Comparison of ENCODE assay signal across 28 cellular contexts in the genomic region with DNA sequence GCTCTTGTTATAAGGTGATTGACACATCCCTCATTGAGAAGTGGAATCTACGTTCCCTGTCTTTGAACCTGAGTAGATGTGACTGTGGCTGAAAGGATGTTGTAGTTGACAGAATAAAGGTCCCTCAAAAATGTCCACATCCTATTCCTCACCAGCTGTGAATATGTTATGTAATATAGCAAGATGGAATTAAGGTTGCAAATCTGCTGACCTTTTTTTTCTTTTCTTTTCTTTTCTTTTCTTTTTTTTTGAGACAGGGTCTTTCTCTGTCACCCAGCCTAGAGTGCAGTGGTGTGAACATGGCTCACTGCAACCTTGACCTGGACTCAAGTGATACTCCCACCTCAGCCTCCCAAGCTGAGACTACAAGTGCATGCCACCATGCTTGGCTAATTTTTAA.
"Had no signal": no experiment of that assay in that cellular context is flagged by ENCODE, and none has a peak within 500 bp of the region (broad histone marks: within the 10 kb centered on the region; RNA-seq: fewer than 3 reads in every experiment).

No MANE protein-coding gene starts in this region.

- H3K27ac Mint-ChIP-seq: dendritic cell treated with granulocyte-macrophage colony-stimulating factor and Interleukin-4, amounts not matched to agents 40 ng/mL and 50 ng/mL, for 4 days; effector memory CD8-positive, alpha-beta T cell; endodermal cell; memory B cell; naive thymus-derived CD4-positive, alpha-beta T cell had no signal

- H3K4me3 ChIP-seq: colonic mucosa, esophagus squamous epithelium, gastrocnemius medialis, heart right ventricle, left lung, lower lobe of right lung had no signal

- DNase-seq: colonic mucosa; cortex of kidney; effector CD8-positive, alpha-beta T cell; effector memory CD8-positive, alpha-beta T cell; endodermal cell; erythroblast; esophagus squamous epithelium; foreskin fibroblast; foreskin melanocyte; gastrocnemius medialis; glutamatergic neuron; head of caudate nucleus; heart right ventricle; hippocampal formation; left cardiac atrium; left lung; left ventricle myocardium superior; lower lobe of right lung; mesendoderm; midbrain; naive thymus-derived CD4-positive, alpha-beta T cell had no signal

- H3K27me3 Mint-ChIP-seq: dendritic cell treated with granulocyte-macrophage colony-stimulating factor and Interleukin-4, amounts not matched to agents 40 ng/mL and 50 ng/mL, for 4 days; memory B cell had no signal

- H3K4me1 ChIP-seq: colonic mucosa, gastrocnemius medialis, lower lobe of right lung had no signal

- H3K9me3 ChIP-seq: colonic mucosa, esophagus squamous epithelium, gastrocnemius medialis, heart right ventricle, left lung, lower lobe of right lung had no signal

- H3K4me3 Mint-ChIP-seq: dendritic cell treated with granulocyte-macrophage colony-stimulating factor and Interleukin-4, amounts not matched to agents 40 ng/mL and 50 ng/mL, for 4 days; effector memory CD8-positive, alpha-beta T cell; endodermal cell; memory B cell; naive thymus-derived CD4-positive, alpha-beta T cell had no signal

- H3K9me3 Mint-ChIP-seq: dendritic cell treated with granulocyte-macrophage colony-stimulating factor and Interleukin-4, amounts not matched to agents 40 ng/mL and 50 ng/mL, for 4 days; effector memory CD8-positive, alpha-beta T cell; endodermal cell; memory B cell; naive thymus-derived CD4-positive, alpha-beta T cell had no signal

- H3K27me3 ChIP-seq: colonic mucosa, esophagus squamous epithelium, gastrocnemius medialis, heart right ventricle, left lung had no signal

- H3K27ac ChIP-seq: colonic mucosa, epithelial cell of prostate, esophagus squamous epithelium, gastrocnemius medialis, heart right ventricle, left lung, lower lobe of right lung had no signal

- H3K36me3 Mint-ChIP-seq: naive thymus-derived CD4-positive, alpha-beta T cell had no signal

- H3K36me3 ChIP-seq: colonic mucosa, esophagus squamous epithelium, gastrocnemius medialis, heart right ventricle, left lung, lower lobe of right lung had no signal

- ATAC-seq: effector memory CD8-positive, alpha-beta T cell; esophagus mucosa; gastrocnemius medialis; heart right ventricle; left cardiac atrium; left lung; left ventricle myocardium superior; lower lobe of right lung; naive thymus-derived CD4-positive, alpha-beta T cell had no signal

- FAIRE-seq: endometrium, islet of Langerhans, keratinocyte had no signal
